ENCODE assay signal across 20 cellular contexts in genomic region chr12:96786808-96787207, GRCh38.
"Had no signal": no experiment of that assay in that cellular context is flagged by ENCODE, and none has a peak within 500 bp of the region (broad histone marks: within the 10 kb centered on the region; RNA-seq: fewer than 3 reads in every experiment).

No MANE protein-coding gene starts in this region.

- H3K27ac ChIP-seq: RWPE1 had no signal

- H3K9ac ChIP-seq: SK-N-SH had no signal

- H3K4me2 ChIP-seq: SK-N-SH had no signal

- H3K9me3 ChIP-seq: SK-N-SH had no signal

- ATAC-seq: Panc1 had no signal

- DNase-seq: KBM-7, MV-4-11, NCI-H1048, NCI-H1105 treated with DMSO at 0.1 percent for 48 hours, NCI-H1417 treated with DMSO at 0.1 percent for 48 hours, NCI-H146, NCI-H187, NCI-H2029, NCI-H2081 treated with DMSO at 0.1 percent for 48 hours, NCI-H2171, NCI-H226, NCI-H446, NCI-H510A treated with DMSO at 0.1 percent for 48 hours, NCI-H526, NCI-H748 treated with DMSO at 0.1 percent for 48 hours, SHP77, SK-N-SH, SW 1271 had no signal
